In genomic region chr18:25279556-25279955, GRCh38 we compare ENCODE assay signal across 24 cellular contexts.
"Had no signal": no experiment of that assay in that cellular context is flagged by ENCODE, and none has a peak within 500 bp of the region (broad histone marks: within the 10 kb centered on the region; RNA-seq: fewer than 3 reads in every experiment).

No MANE protein-coding gene starts in this region.

- H3K36me3 ChIP-seq: adrenal gland, breast epithelium, SJSA1 had no signal

- H3K9me3 ChIP-seq: adrenal gland, breast epithelium, SJSA1 had no signal

- H3K4me3 Mint-ChIP-seq: activated CD8-positive, alpha-beta T cell treated with anti-CD3 and anti-CD28 coated beads, Interleukin-2, amount 10 ng/mL, durations not matched to agents 7 days and 5 days; activated naive CD8-positive, alpha-beta T cell treated with anti-CD3 and anti-CD28 coated beads, Interleukin-2, amount 10 ng/mL, durations not matched to agents 7 days and 5 days; T-helper 1 cell treated with Interleukin-12 subunit alpha and Interleukin-12 subunit beta and Interleukin-4 antibody, amounts not matched to agents 30 μg/mL and 1 μg/mL, for 36 hours; WTC11 had no signal

- H3K4me1 ChIP-seq: SJSA1 had no signal

- DNase-seq: activated CD4-positive, alpha-beta T cell treated with anti-CD3 and anti-CD28 coated beads for 48 hours; activated CD4-positive, alpha-beta T cell treated with anti-CD3 and anti-CD28 coated beads, Interleukin-2, amount 50 U/mL, for 4 hours; activated CD4-positive, CD25-positive, alpha-beta regulatory T cell treated with anti-CD3 and anti-CD28 coated beads, Interleukin-2, amount 50 U/mL, for 72 hours; activated CD8-positive, alpha-beta memory T cell treated with anti-CD3 and anti-CD28 coated beads, Interleukin-2, amount 50 U/mL, for 48 hours; activated CD8-positive, alpha-beta T cell treated with anti-CD3 and anti-CD28 coated beads, Interleukin-2, amount 10 ng/mL, durations not matched to agents 7 days and 5 days; activated naive CD4-positive, alpha-beta T cell treated with anti-CD3 and anti-CD28 coated beads, Interleukin-2, amount 50 U/mL, for 16 hours; activated naive CD8-positive, alpha-beta T cell treated with anti-CD3 and anti-CD28 coated beads, Interleukin-2, amount 10 ng/mL, durations not matched to agents 7 days and 5 days; activated T-cell treated with anti-CD3 and anti-CD28 coated beads, Interleukin-2, amount 50 U/mL, for 1 hour; adrenal gland; anterior cingulate cortex; central memory CD4-positive, alpha-beta T cell; Karpas-422; MM.1S; NCI-H1105; NCI-H1436; NCI-H2029 treated with DMSO at 0.1 percent for 48 hours; NCI-H345; NCI-H510A; SHP77 had no signal

- H3K4me3 ChIP-seq: adrenal gland, breast epithelium, SJSA1 had no signal

- ATAC-seq: activated CD8-positive, alpha-beta T cell treated with anti-CD3 and anti-CD28 coated beads, Interleukin-2, amount 10 ng/mL, durations not matched to agents 7 days and 5 days; SK-N-SH treated with all-trans-retinoic acid at 6 μM for 48 hours; WTC11 had no signal

- H3K27ac ChIP-seq: adrenal gland, breast epithelium, SJSA1 had no signal

- H3K27me3 ChIP-seq: adrenal gland, breast epithelium, SJSA1 had no signal

- H3K4me1 Mint-ChIP-seq: activated naive CD8-positive, alpha-beta T cell treated with anti-CD3 and anti-CD28 coated beads, Interleukin-2, amount 10 ng/mL, durations not matched to agents 7 days and 5 days had no signal

- H3K27ac Mint-ChIP-seq: activated CD8-positive, alpha-beta T cell treated with anti-CD3 and anti-CD28 coated beads, Interleukin-2, amount 10 ng/mL, durations not matched to agents 7 days and 5 days; activated naive CD8-positive, alpha-beta T cell treated with anti-CD3 and anti-CD28 coated beads, Interleukin-2, amount 10 ng/mL, durations not matched to agents 7 days and 5 days; T-helper 1 cell treated with Interleukin-12 subunit alpha and Interleukin-12 subunit beta and Interleukin-4 antibody, amounts not matched to agents 30 μg/mL and 1 μg/mL, for 36 hours; WTC11 had no signal

- H3K36me3 Mint-ChIP-seq: activated naive CD8-positive, alpha-beta T cell treated with anti-CD3 and anti-CD28 coated beads, Interleukin-2, amount 10 ng/mL, durations not matched to agents 7 days and 5 days; WTC11 had no signal

- H3K9me3 Mint-ChIP-seq: activated naive CD8-positive, alpha-beta T cell treated with anti-CD3 and anti-CD28 coated beads, Interleukin-2, amount 10 ng/mL, durations not matched to agents 7 days and 5 days; T-helper 1 cell treated with Interleukin-12 subunit alpha and Interleukin-12 subunit beta and Interleukin-4 antibody, amounts not matched to agents 30 μg/mL and 1 μg/mL, for 36 hours; WTC11 had no signal
